3 cellular contexts compared by ENCODE assay signal in the genomic region with DNA sequence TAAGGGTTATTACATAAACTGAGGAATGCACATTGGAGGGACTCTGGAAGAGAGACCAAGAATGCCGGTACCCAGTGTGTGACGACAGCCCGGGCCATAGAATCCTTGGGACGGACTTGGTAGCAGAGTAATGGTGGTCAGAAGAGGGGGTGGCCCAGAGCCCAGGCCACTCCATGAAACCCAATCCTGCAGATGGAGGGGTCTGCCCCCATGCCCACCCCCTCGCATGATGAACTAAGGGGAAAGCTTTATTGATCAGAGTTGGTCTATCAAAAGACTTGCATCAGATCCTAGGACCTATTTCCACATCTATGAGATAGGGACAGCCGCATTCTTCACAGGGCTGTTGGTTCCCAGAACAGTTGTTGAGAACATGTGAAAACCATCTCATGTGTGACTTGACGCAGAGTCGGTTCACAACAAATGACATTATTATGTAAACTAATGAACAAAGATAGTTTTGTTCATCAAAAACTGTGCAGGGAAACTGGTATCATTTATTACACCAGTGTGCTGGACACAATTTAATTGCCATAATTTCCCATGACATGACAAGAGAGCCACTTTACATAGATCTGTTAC.
TF ChIP-seq lines count a peak whose summit lies in the region.

No MANE protein-coding gene starts in this region.

TF ChIP-seq in GM23338, 12 proteins besides CTCF, POLR2A, EP300 and RAD21:
- TF ChIP-seq EZH2phosphoT487 (IDR thresholded peaks at IDR 0.05; ENCODE audit: unreplicated experiment): no peak
- no peak for TF ChIP-seq STAT1 (IDR thresholded peaks at IDR 0.05; ENCODE audit: unreplicated experiment)
- TF ChIP-seq, protein P1, sequence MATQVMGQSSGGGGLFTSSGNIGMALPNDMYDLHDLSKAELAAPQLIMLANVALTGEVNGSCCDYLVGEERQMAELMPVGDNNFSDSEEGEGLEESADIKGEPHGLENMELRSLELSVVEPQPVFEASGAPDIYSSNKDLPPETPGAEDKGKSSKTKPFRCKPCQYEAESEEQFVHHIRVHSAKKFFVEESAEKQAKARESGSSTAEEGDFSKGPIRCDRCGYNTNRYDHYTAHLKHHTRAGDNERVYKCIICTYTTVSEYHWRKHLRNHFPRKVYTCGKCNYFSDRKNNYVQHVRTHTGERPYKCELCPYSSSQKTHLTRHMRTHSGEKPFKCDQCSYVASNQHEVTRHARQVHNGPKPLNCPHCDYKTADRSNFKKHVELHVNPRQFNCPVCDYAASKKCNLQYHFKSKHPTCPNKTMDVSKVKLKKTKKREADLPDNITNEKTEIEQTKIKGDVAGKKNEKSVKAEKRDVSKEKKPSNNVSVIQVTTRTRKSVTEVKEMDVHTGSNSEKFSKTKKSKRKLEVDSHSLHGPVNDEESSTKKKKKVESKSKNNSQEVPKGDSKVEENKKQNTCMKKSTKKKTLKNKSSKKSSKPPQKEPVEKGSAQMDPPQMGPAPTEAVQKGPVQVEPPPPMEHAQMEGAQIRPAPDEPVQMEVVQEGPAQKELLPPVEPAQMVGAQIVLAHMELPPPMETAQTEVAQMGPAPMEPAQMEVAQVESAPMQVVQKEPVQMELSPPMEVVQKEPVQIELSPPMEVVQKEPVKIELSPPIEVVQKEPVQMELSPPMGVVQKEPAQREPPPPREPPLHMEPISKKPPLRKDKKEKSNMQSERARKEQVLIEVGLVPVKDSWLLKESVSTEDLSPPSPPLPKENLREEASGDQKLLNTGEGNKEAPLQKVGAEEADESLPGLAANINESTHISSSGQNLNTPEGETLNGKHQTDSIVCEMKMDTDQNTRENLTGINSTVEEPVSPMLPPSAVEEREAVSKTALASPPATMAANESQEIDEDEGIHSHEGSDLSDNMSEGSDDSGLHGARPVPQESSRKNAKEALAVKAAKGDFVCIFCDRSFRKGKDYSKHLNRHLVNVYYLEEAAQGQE (IDR thresholded peaks at IDR 0.05; ENCODE audit: unreplicated experiment): no peak
- no peak for TF ChIP-seq ZNF114 (CRISPR knock-in tag; IDR thresholded peaks at IDR 0.05)
- no peak for TF ChIP-seq NANOG (IDR thresholded peaks at IDR 0.05; ENCODE audit: borderline replicate concordance)
- no peak for TF ChIP-seq EZH2 (IDR thresholded peaks at IDR 0.05; ENCODE audit: low read depth, unreplicated experiment)
- TF ChIP-seq ZNF331 (CRISPR knock-in tag; IDR thresholded peaks at IDR 0.05; ENCODE audit: low read depth): no peak
- no peak for TF ChIP-seq JUNB (IDR thresholded peaks at IDR 0.05; ENCODE audit: unreplicated experiment)

TF ChIP-seq in GM12878, 131 proteins besides CTCF, POLR2A, EP300 and RAD21:
- TF ChIP-seq POLR2AphosphoS2 (IDR thresholded peaks at IDR 0.05; ENCODE audit: low read depth, low read length): peak; percentile 30; the same call in 1 of the 2 replicates
- TF ChIP-seq ZNF274 (IDR thresholded peaks at IDR 0.05; ENCODE audit: insufficient read depth, insufficient read length): no peak
TF ChIP-seq in GM12878: peak in this region for 1.

TF ChIP-seq in HepG2, 621 proteins besides CTCF, POLR2A, EP300 and RAD21:
- TF ChIP-seq TBX2 (CRISPR knock-in tag; IDR thresholded peaks at IDR 0.05; ENCODE audit: borderline replicate concordance): 0 out of 2 replicates have a peak, but pooled peaks have one; percentile 6
- peak; percentile 21; the same call in 1 of the 2 replicates for TF ChIP-seq POLR2AphosphoS2 (IDR thresholded peaks at IDR 0.05; ENCODE audit: low read depth, low read length)
- TF ChIP-seq U2AF1 (optimal IDR thresholded peaks at IDR 0.05; ENCODE audit: low read depth, low read length): peak; percentile 6
- 0 out of 2 replicates have a peak, but pooled peaks have one; percentile 3 for TF ChIP-seq POLR2G (IDR thresholded peaks at IDR 0.05; ENCODE audit: low read depth, low read length)
- no peak for TF ChIP-seq ZNF30 (CRISPR knock-in tag; IDR thresholded peaks at IDR 0.05)
- TF ChIP-seq ZSCAN31 (CRISPR knock-in tag; IDR thresholded peaks at IDR 0.05; ENCODE audit: low read depth): 0 out of 2 replicates have a peak, but pooled peaks have one; percentile 0
- no peak for TF ChIP-seq MIER3 (CRISPR knock-in tag; IDR thresholded peaks at IDR 0.05; ENCODE audit: borderline replicate concordance)
- 0 out of 2 replicates have a peak, but pooled peaks have one; percentile 3 for TF ChIP-seq POLR2AphosphoS5 (IDR thresholded peaks at IDR 0.05; ENCODE audit: low read depth, low read length)
- no peak for TF ChIP-seq BHLHE40 (IDR thresholded peaks at IDR 0.05; ENCODE audit: low read length)
- TF ChIP-seq, protein P2, sequence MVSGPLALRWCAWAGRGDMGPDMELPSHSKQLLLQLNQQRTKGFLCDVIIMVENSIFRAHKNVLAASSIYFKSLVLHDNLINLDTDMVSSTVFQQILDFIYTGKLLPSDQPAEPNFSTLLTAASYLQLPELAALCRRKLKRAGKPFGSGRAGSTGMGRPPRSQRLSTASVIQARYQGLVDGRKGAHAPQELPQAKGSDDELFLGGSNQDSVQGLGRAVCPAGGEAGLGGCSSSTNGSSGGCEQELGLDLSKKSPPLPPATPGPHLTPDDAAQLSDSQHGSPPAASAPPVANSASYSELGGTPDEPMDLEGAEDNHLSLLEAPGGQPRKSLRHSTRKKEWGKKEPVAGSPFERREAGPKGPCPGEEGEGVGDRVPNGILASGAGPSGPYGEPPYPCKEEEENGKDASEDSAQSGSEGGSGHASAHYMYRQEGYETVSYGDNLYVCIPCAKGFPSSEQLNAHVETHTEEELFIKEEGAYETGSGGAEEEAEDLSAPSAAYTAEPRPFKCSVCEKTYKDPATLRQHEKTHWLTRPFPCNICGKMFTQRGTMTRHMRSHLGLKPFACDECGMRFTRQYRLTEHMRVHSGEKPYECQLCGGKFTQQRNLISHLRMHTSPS (CRISPR knock-in tag; IDR thresholded peaks at IDR 0.05; ENCODE audit: low read depth): no peak
